In genomic region chr11:5703741-5704536, GRCh38 we compare ENCODE assay signal across 13 cellular contexts. TPM values are rescaled to one million over a fixed set of nuclear protein-coding genes. Genes with fewer than 3 reads are reported as not detected.
DNase-seq lines count a peak whose midpoint lies in the region; ATAC-seq lines count a peak whose summit lies in the region.
"Had no signal": no experiment of that assay in that cellular context is flagged by ENCODE, and none has a peak within 500 bp of the region (broad histone marks: within the 10 kb centered on the region; RNA-seq: fewer than 3 reads in every experiment).

No MANE protein-coding gene starts in this region.

- H3K4me3 Mint-ChIP-seq in central memory CD8-positive, alpha-beta T cell = no peak overlapping the region

- peak overlapping the region; percentile 95 for H3K27ac Mint-ChIP-seq in central memory CD8-positive, alpha-beta T cell (ENCODE audit: low read depth)

- H3K36me3 Mint-ChIP-seq in central memory CD8-positive, alpha-beta T cell (ENCODE audit: insufficient read depth) = peaks cover 74% of the 10 kb centered on the region

- no peaks in the 10 kb centered on the region for H3K9me3 Mint-ChIP-seq in central memory CD8-positive, alpha-beta T cell

- H3K27me3 Mint-ChIP-seq in central memory CD8-positive, alpha-beta T cell = no peaks in the 10 kb centered on the region

- peak; percentile 87 for ATAC-seq in GM18520 (IDR thresholded peaks at IDR 0.05; ENCODE audit: unreplicated experiment)
- ATAC-seq in GM21381 (IDR thresholded peaks at IDR 0.05; ENCODE audit: unreplicated experiment) = peak; percentile 86
- ATAC-seq in HG03097 (IDR thresholded peaks at IDR 0.05; ENCODE audit: low FRiP score, unreplicated experiment) = peak; percentile 62
- ATAC-seq in central memory CD8-positive, alpha-beta T cell (replicated peaks; ENCODE audit: extremely low read depth, poor library complexity, severe bottlenecking) = no peak
- ATAC-seq: mucosa of descending colon had no signal

- DNase-seq in central memory CD8-positive, alpha-beta T cell (ENCODE audit: low spot score in 2 of 2) = no peak
- DNase-seq in OCI-M1 (lab: John Stamatoyannopoulos, UW) (no peak), mucosa of gallbladder (ENCODE audit: low spot score) (no peak), retina (no peak), inferior parietal cortex (ENCODE audit: extremely low spot score) (no peak)
- DNase-seq: hippocampal formation, mucosa of descending colon, NCI-H1048 had no signal

- peaks cover 40% of the 10 kb centered on the region for H3K4me1 Mint-ChIP-seq in central memory CD8-positive, alpha-beta T cell

RNA-seq across cellular contexts. Expression of gene TRIM22, which starts 14.3 kb away (rescaled TPM):
- total RNA-seq in mucosa of gallbladder = 43.9 TPM

RNA-seq across cellular contexts. Expression of gene TRIM5, which starts 19.1 kb away (rescaled TPM):
- 39.8 TPM for total RNA-seq in mucosa of gallbladder

RNA-seq across cellular contexts. Expression of gene OR56B1, which starts 32.3 kb away (rescaled TPM):
- total RNA-seq in mucosa of gallbladder = not detected
- total RNA-seq: activated CD8-positive, alpha-beta memory T cell treated with anti-CD3 and anti-CD28 coated beads for 36 hours; astrocyte; mucosa of descending colon had no signal

RNA-seq across cellular contexts. Expression of gene OR52N4, which starts 50.1 kb away (rescaled TPM):
- total RNA-seq in mucosa of gallbladder = not detected
- total RNA-seq: astrocyte, mucosa of descending colon had no signal
